ENCODE assay signal across 20 cellular contexts in the genomic region with DNA sequence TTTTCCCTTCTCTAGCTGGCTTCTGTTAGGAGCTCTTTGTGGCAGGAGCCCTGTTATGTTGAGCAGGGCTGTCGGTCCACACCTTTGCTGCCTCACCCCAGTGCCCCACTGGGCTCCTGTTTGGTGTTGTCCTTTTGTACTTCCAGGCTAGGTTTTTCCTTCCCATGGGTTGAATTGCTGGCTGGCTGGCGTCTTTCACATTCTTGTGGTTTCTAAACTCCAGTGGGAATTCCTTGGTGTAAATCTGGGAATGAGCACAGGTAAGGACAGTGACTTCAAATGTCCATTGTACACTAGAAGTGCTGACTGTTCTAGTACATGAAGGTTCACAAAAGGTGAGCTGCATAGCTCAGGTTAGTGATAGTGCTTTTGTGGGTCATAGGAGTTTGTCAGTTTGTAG. TPM values are rescaled to one million over a fixed set of nuclear protein-coding genes. Genes with fewer than 3 reads are reported as not detected.
DNase-seq lines count a peak whose midpoint lies in the region; ATAC-seq and TF ChIP-seq lines count a peak whose summit lies in the region.
"Had no signal": no experiment of that assay in that cellular context is flagged by ENCODE, and none has a peak within 500 bp of the region (broad histone marks: within the 10 kb centered on the region; RNA-seq: fewer than 3 reads in every experiment).

No MANE protein-coding gene starts in this region.

- CTCF ChIA-PET in HCT116 (lab: Charles Lee), result no interaction called here
- CTCF ChIA-PET in Calu3 (lab: Charles Lee), result no interaction called here

- no TSS peak for BruUV-seq in HCT116 (replicated peaks; lab: Mats Ljungman, UMichigan)
- BruUV-seq in Calu3 (replicated peaks; lab: Mats Ljungman, UMichigan), result no TSS peak

- peaks cover 10 to 15% of the 10 kb centered on the region in 2 experiments for H3K4me1 ChIP-seq in HCT116 (ENCODE audit: control insufficient read depth in 1 of 2, insufficient read depth in 2 of 2, low read length in 2 of 2)
- H3K4me1 ChIP-seq in endodermal cell (ENCODE audit: control insufficient read depth, insufficient read depth, low read length), result no peaks in the 10 kb centered on the region
- peaks cover 32 to 38% of the 10 kb centered on the region in 2 experiments for H3K4me1 ChIP-seq in trophoblast cell (ENCODE audit: control insufficient read depth in 1 of 2, insufficient read depth in 2 of 2, low read length in 2 of 2)
- H3K4me1 ChIP-seq: prostate gland had no signal

- H2AFZ ChIP-seq in HCT116 (ENCODE audit: low read depth, low read length, poor library complexity, severe bottlenecking) (no peak overlapping the region), trophoblast cell (ENCODE audit: insufficient read depth, low read length, poor library complexity) (no peak overlapping the region)

- no peak overlapping the region for H2AK5ac ChIP-seq in trophoblast cell (ENCODE audit: low read length)

- H3K4me1 Mint-ChIP-seq in endodermal cell (peaks cover 30% of the 10 kb centered on the region), Calu3 (ENCODE audit: low read depth, unreplicated experiment) (peaks cover 16% of the 10 kb centered on the region)
- H3K4me1 Mint-ChIP-seq: stimulated activated naive B cell treated with anti-CD40 and anti-IgM and Interleukin-4, amounts not matched to agents 10 μg/mL and 1 μg/mL and 100 μg/mL, for 72 hours had no signal

- H3K9me2 ChIP-seq in HCT116 (ENCODE audit: insufficient read depth), result no peaks in the 10 kb centered on the region

- H3K79me2 ChIP-seq in HCT116 (ENCODE audit: insufficient read depth, low read length) (no peaks in the 10 kb centered on the region), trophoblast cell (ENCODE audit: control insufficient read depth, insufficient read depth, low read length, poor library complexity) (peaks cover 20% of the 10 kb centered on the region)

- DNase-seq in HCT116 (ENCODE audit: low read depth, low spot score) (no peak), M059J (ENCODE audit: low read depth) (peak; percentile 59), endodermal cell (peak; percentile 72), trophoblast cell (peak; percentile 54 to 75), middle frontal gyrus (ENCODE audit: extremely low spot score, low spot score) (no peak), Calu3 (no peak), hippocampal formation (lab: John Stamatoyannopoulos, UW) (no peak)
- DNase-seq: activated CD4-positive, alpha-beta T cell treated with anti-CD3 and anti-CD28 coated beads, Interleukin-2, amount 10 ng/mL, durations not matched to agents 7 days and 5 days; brain microvascular endothelial cell; CD8-positive, alpha-beta T cell; DMS53; left ventricle myocardium inferior; mucosa of descending colon; NCI-H1105 treated with DMSO at 0.1 percent for 48 hours; NCI-H2081 treated with DMSO at 0.1 percent for 48 hours; stimulated activated CD4-positive, alpha-beta T cell treated with anti-CD3 and anti-CD28 coated beads, Interleukin-2, amount 100 ng/mL, for 48 hours; stimulated activated naive B cell treated with anti-CD40 and anti-IgM and Interleukin-4, amounts not matched to agents 10 μg/mL and 1 μg/mL and 100 μg/mL, for 72 hours had no signal

- no peak overlapping the region for H3K23ac ChIP-seq in trophoblast cell (ENCODE audit: low read length)

- no peaks in the 10 kb centered on the region for H3K9me3 Mint-ChIP-seq in endodermal cell
- H3K9me3 Mint-ChIP-seq in Calu3 (ENCODE audit: low read depth, unreplicated experiment), result no peaks in the 10 kb centered on the region
- H3K9me3 Mint-ChIP-seq: activated T-helper 2 cell treated with anti-CD3 and anti-CD28 coated beads, Interferon-gamma antibody, Interleukin-2, Interleukin-4, amounts not matched to agents 10 μg/mL and 5 μg/mL and 100 μg/mL, durations not matched to agents 14 hours and 24 hours and 36 hours; CD8-positive, alpha-beta T cell; stimulated activated naive B cell treated with anti-CD40 and anti-IgM and Interleukin-4, amounts not matched to agents 10 μg/mL and 1 μg/mL and 100 μg/mL, for 72 hours; T-helper 1 cell treated with Interleukin-12 subunit alpha and Interleukin-12 subunit beta and Interleukin-4 antibody, amounts not matched to agents 30 μg/mL and 1 μg/mL, for 36 hours had no signal

- H3K27me3 Mint-ChIP-seq in endodermal cell (ENCODE audit: insufficient read depth) (no peaks in the 10 kb centered on the region), Calu3 (ENCODE audit: unreplicated experiment) (no peaks in the 10 kb centered on the region)
- H3K27me3 Mint-ChIP-seq: activated CD4-positive, alpha-beta T cell treated with anti-CD3 and anti-CD28 coated beads, Interleukin-2, amount 10 ng/mL, durations not matched to agents 7 days and 5 days had no signal

- H3K27ac Mint-ChIP-seq in endodermal cell (peak overlapping the region; percentile 86), Calu3 (ENCODE audit: unreplicated experiment) (no peak overlapping the region)
- H3K27ac Mint-ChIP-seq: activated CD4-positive, alpha-beta T cell treated with anti-CD3 and anti-CD28 coated beads, Interleukin-2, amount 10 ng/mL, durations not matched to agents 7 days and 5 days; activated T-helper 2 cell treated with anti-CD3 and anti-CD28 coated beads, Interferon-gamma antibody, Interleukin-2, Interleukin-4, amounts not matched to agents 10 μg/mL and 5 μg/mL and 100 μg/mL, durations not matched to agents 14 hours and 24 hours and 36 hours; CD8-positive, alpha-beta T cell; stimulated activated naive B cell treated with anti-CD40 and anti-IgM and Interleukin-4, amounts not matched to agents 10 μg/mL and 1 μg/mL and 100 μg/mL, for 72 hours; T-helper 1 cell treated with Interleukin-12 subunit alpha and Interleukin-12 subunit beta and Interleukin-4 antibody, amounts not matched to agents 30 μg/mL and 1 μg/mL, for 36 hours had no signal

- H3K4me2 ChIP-seq in HCT116 (ENCODE audit: low read length), result peak overlapping the region; percentile 66
- H3K4me2 ChIP-seq in trophoblast cell (ENCODE audit: low read length), result peak overlapping the region; percentile 59

- TF ChIP-seq CTCF in HCT116 (IDR thresholded peaks at IDR 0.05 in 2 of 3, conservative IDR thresholded peaks at IDR 0.05 in 1 of 3; ENCODE audit: borderline replicate concordance in 1 of 3, insufficient read depth in 1 of 3, low read depth in 2 of 3, low read length in 2 of 3) (no peak), endodermal cell (conservative IDR thresholded peaks at IDR 0.05) (no peak), Calu3 (IDR thresholded peaks at IDR 0.05; ENCODE audit: unreplicated experiment) (no peak)

- peak overlapping the region; percentile 100 for H2BK5ac ChIP-seq in trophoblast cell (ENCODE audit: low read depth, low read length, poor library complexity)

- no peak overlapping the region for H4K12ac ChIP-seq in trophoblast cell (ENCODE audit: low read depth, low read length)

- H3K14ac ChIP-seq in trophoblast cell (ENCODE audit: low read length), result peak overlapping the region; percentile 28

- H3K36me3 Mint-ChIP-seq in endodermal cell (ENCODE audit: low read depth) (no peaks in the 10 kb centered on the region), Calu3 (ENCODE audit: insufficient read depth, unreplicated experiment) (no peaks in the 10 kb centered on the region)
- H3K36me3 Mint-ChIP-seq: CD8-positive, alpha-beta T cell; stimulated activated naive B cell treated with anti-CD40 and anti-IgM and Interleukin-4, amounts not matched to agents 10 μg/mL and 1 μg/mL and 100 μg/mL, for 72 hours had no signal

- no peak overlapping the region for H3K27ac ChIP-seq in HCT116 (ENCODE audit: low read depth, low read length)
- no peak overlapping the region for H3K27ac ChIP-seq in endodermal cell (ENCODE audit: low read depth, low read length)
- H3K27ac ChIP-seq in trophoblast cell (ENCODE audit: low read depth, low read length), result peak overlapping the region; percentile 98
- H3K27ac ChIP-seq: brain microvascular endothelial cell, left ventricle myocardium inferior, prostate gland had no signal

- H3K4ac ChIP-seq in trophoblast cell (ENCODE audit: low read depth, low read length), result no peak overlapping the region

- TF ChIP-seq RAD21 in HCT116 (IDR thresholded peaks at IDR 0.05; ENCODE audit: low read depth), result no peak

- POLR2A ChIA-PET in HCT116 (lab: Charles Lee), result no interaction called here

- H3K9me3 ChIP-seq in HCT116 (ENCODE audit: control insufficient read depth in 1 of 2, insufficient read depth in 1 of 2, low read depth in 1 of 2, low read length in 2 of 2), result no peaks in the 10 kb centered on the region
- H3K9me3 ChIP-seq in endodermal cell (ENCODE audit: control insufficient read depth, low read length), result no peaks in the 10 kb centered on the region
- no peaks in the 10 kb centered on the region for H3K9me3 ChIP-seq in trophoblast cell (ENCODE audit: insufficient read depth, low read depth, low read length)
- H3K9me3 ChIP-seq: left ventricle myocardium inferior, mucosa of descending colon, prostate gland had no signal

- H3K36me3 ChIP-seq in HCT116 (ENCODE audit: control insufficient read depth in 1 of 2, insufficient read depth in 2 of 2, low read length in 2 of 2), result no peaks in the 10 kb centered on the region
- no peaks in the 10 kb centered on the region for H3K36me3 ChIP-seq in endodermal cell (ENCODE audit: control insufficient read depth, insufficient read depth, low read length)
- peaks cover 0 to 3% of the 10 kb centered on the region in 2 experiments for H3K36me3 ChIP-seq in trophoblast cell (ENCODE audit: control insufficient read depth in 1 of 2, insufficient read depth in 2 of 2, low read length in 2 of 2)
- H3K36me3 ChIP-seq: brain microvascular endothelial cell, left ventricle myocardium inferior, prostate gland had no signal

- intact Hi-C loops in HCT116 (cut with micrococcal nuclease), result no loop called here
- intact Hi-C loops in Calu3 (cut with micrococcal nuclease; ENCODE audit: unreplicated experiment), result no loop called here

- H3K4me3 ChIP-seq in HCT116 (replicated peaks in 1 of 2; ENCODE audit: low read depth in 1 of 2, low read length in 2 of 2) (0 out of 4 replicates have a peak overlapping the region, but pooled peaks of 1 of the 2 experiments have one; percentile 9), endodermal cell (ENCODE audit: low read length) (no peak overlapping the region), trophoblast cell (ENCODE audit: low read depth, low read length) (no peak overlapping the region)
- H3K4me3 ChIP-seq: left ventricle myocardium inferior, mucosa of descending colon, prostate gland had no signal

- 83 to 89% methylated on average over 1 to 2 of the region's 2 CpGs for WGBS in endodermal cell (ENCODE audit: insufficient coverage in 1 of 2, insufficient read length in 1 of 2), 2 experiments
- no CpG with 5 or more reads among the region's 2 CpGs for WGBS in trophoblast cell (ENCODE audit: extremely low coverage, insufficient coverage, insufficient read length)

- TF ChIP-seq POLR2A in HCT116 (IDR thresholded peaks at IDR 0.05; ENCODE audit: borderline replicate concordance, extremely low read depth, insufficient read depth, insufficient read length), result no peak

- H3K79me1 ChIP-seq in trophoblast cell (ENCODE audit: low read length), result peaks cover 30% of the 10 kb centered on the region

- no peaks in the 10 kb centered on the region for H4K20me1 ChIP-seq in HCT116 (ENCODE audit: insufficient read depth)

- no peaks in the 10 kb centered on the region for H3K27me3 ChIP-seq in HCT116 (ENCODE audit: insufficient read depth, low read length)
- no peaks in the 10 kb centered on the region for H3K27me3 ChIP-seq in endodermal cell (ENCODE audit: control insufficient read depth, insufficient read depth, low read length, poor library complexity, severe bottlenecking)
- H3K27me3 ChIP-seq in trophoblast cell (ENCODE audit: insufficient read depth, low read length), result no peaks in the 10 kb centered on the region
- H3K27me3 ChIP-seq: brain microvascular endothelial cell had no signal

- H2BK12ac ChIP-seq in trophoblast cell (ENCODE audit: low read length), result peak overlapping the region; percentile 61

- no peak overlapping the region for H3K9ac ChIP-seq in HCT116 (ENCODE audit: low read length)
- H3K9ac ChIP-seq in endodermal cell (ENCODE audit: extremely low read depth, low read length, poor library complexity, severe bottlenecking), result no peak overlapping the region
- no peak overlapping the region for H3K9ac ChIP-seq in trophoblast cell (ENCODE audit: low read length)

- H3K4me3 Mint-ChIP-seq in endodermal cell (no peak overlapping the region), Calu3 (ENCODE audit: low read depth, unreplicated experiment) (no peak overlapping the region)
- H3K4me3 Mint-ChIP-seq: activated CD4-positive, alpha-beta T cell treated with anti-CD3 and anti-CD28 coated beads, Interleukin-2, amount 10 ng/mL, durations not matched to agents 7 days and 5 days; CD8-positive, alpha-beta T cell; stimulated activated naive B cell treated with anti-CD40 and anti-IgM and Interleukin-4, amounts not matched to agents 10 μg/mL and 1 μg/mL and 100 μg/mL, for 72 hours; T-helper 1 cell treated with Interleukin-12 subunit alpha and Interleukin-12 subunit beta and Interleukin-4 antibody, amounts not matched to agents 30 μg/mL and 1 μg/mL, for 36 hours had no signal

- RAD21 ChIA-PET in HCT116 (lab: Charles Lee; ENCODE audit: low non-redundant PET in 1 of 2, low total read pairs in 2 of 2, uncharacterized antibody in 2 of 2, unreplicated experiment in 2 of 2), result no interaction called here

- no peak overlapping the region for H3K18ac ChIP-seq in trophoblast cell (ENCODE audit: low read length)

- ATAC-seq in HCT116, result peak; percentile 76
- ATAC-seq: CD8-positive, alpha-beta T cell; mucosa of descending colon; stimulated activated naive B cell treated with anti-CD40 and anti-IgM and Interleukin-4, amounts not matched to agents 10 μg/mL and 1 μg/mL and 100 μg/mL, for 72 hours had no signal

- peak overlapping the region; percentile 50 for H4K91ac ChIP-seq in trophoblast cell (ENCODE audit: low read depth, low read length)

- H2BK120ac ChIP-seq in trophoblast cell (ENCODE audit: insufficient read depth, low read length, poor library complexity), result no peak overlapping the region

- H4K8ac ChIP-seq in trophoblast cell (ENCODE audit: low read depth, low read length), result peak overlapping the region; percentile 32

RNA-seq across cellular contexts. Expression of a gene that starts 30.4 kb away (rescaled TPM):
- total RNA-seq in HCT116 (2021; ENCODE audit: unreplicated experiment), result 0.05 TPM
- 0.04 and 0.09 TPM in 2 replicates for polyA plus RNA-seq in HCT116 (2012)
- total RNA-seq in M059J (2014; rRNA removed; shearing (Covaris generic)), result 1.8 and 2.3 TPM in 2 replicates
- total RNA-seq in endodermal cell, result 10 to 100 TPM in 1 of 2 donors, under 1 TPM in 1; 0.64 to 14.4 TPM
- 2.4 TPM for polyA plus RNA-seq in endodermal cell (2013, experiment 1 of 2)
- 2.0 TPM for polyA plus RNA-seq in endodermal cell (2013, experiment 2 of 2)
- polyA plus RNA-seq in trophoblast cell (2013), result 93.8 and 95.6 TPM in 2 replicates
- 26.3 and 27.7 TPM in 2 replicates for total RNA-seq in Calu3 (2022)

Comparison
In these comparisons a context has a peak if more than half of its experiments do, and no peak if none do; other contexts are left out.
1. DNase-seq: peak in M059J (single experiment), endodermal cell (single experiment) and trophoblast cell (2 of 2); none in HCT116 (single experiment), middle frontal gyrus (single experiment), Calu3 (single experiment) and hippocampal formation (0 of 2).